Comparison of ENCODE assay signal across 1 cellular context in genomic region chr2:238426568-238427434, GRCh38.
TF ChIP-seq lines count a peak whose summit lies in the region.

TSS of gene ASB1 (plus strand) at chr2:238426927. CDS start at chr2:238427071, 144 bp downstream.

TF ChIP-seq in HepG2, 621 proteins besides CTCF, POLR2A, EP300 and RAD21 (continued from another document and continues in another):
- TF ChIP-seq DZIP1 (CRISPR knock-in tag; IDR thresholded peaks at IDR 0.05), result peak; percentile 85; the same call in 1 of the 2 replicates
- TF ChIP-seq CCAR2 (optimal IDR thresholded peaks at IDR 0.05; ENCODE audit: low read depth, low read length), result no peak
- TF ChIP-seq TAF1 (CRISPR knock-in tag; IDR thresholded peaks at IDR 0.05), result peak; percentile 84
- peak; percentile 31; the same call in 1 of the 2 replicates for TF ChIP-seq ZNF142 (CRISPR knock-in tag; IDR thresholded peaks at IDR 0.05)
- no peak; the same call in 1 of the 2 replicates for TF ChIP-seq NFAT5 (CRISPR knock-in tag; IDR thresholded peaks at IDR 0.05)
- no peak for TF ChIP-seq SP1 (IDR thresholded peaks at IDR 0.05)
- TF ChIP-seq SP1 (CRISPR knock-in tag; IDR thresholded peaks at IDR 0.05), result peak; percentile 84
- no peak; the same call in 1 of the 2 replicates for TF ChIP-seq ZNF30 (CRISPR knock-in tag; IDR thresholded peaks at IDR 0.05)
- TF ChIP-seq IRF1 (CRISPR knock-in tag; IDR thresholded peaks at IDR 0.05; ENCODE audit: low read depth), result 0 out of 2 replicates have a peak, but pooled peaks have one; percentile 53
- no peak for TF ChIP-seq ADNP (CRISPR knock-in tag; IDR thresholded peaks at IDR 0.05)
- TF ChIP-seq NCOR1 (IDR thresholded peaks at IDR 0.05; ENCODE audit: borderline replicate concordance, low read length), result no peak
- TF ChIP-seq TBX3 (IDR thresholded peaks at IDR 0.05; ENCODE audit: borderline replicate concordance), result 0 out of 2 replicates have a peak, but pooled peaks have one; percentile 11
- peak; percentile 80; the same call in 1 of the 2 replicates for TF ChIP-seq MTA1 (CRISPR knock-in tag; IDR thresholded peaks at IDR 0.05; ENCODE audit: borderline replicate concordance)
- no peak for TF ChIP-seq ZNF407 (CRISPR knock-in tag; IDR thresholded peaks at IDR 0.05; ENCODE audit: not compliant biosample characterization)
- peak; percentile 21; the same call in 1 of the 2 replicates for TF ChIP-seq FOXA3 (CRISPR knock-in tag; IDR thresholded peaks at IDR 0.05)
- TF ChIP-seq MBNL3 (CRISPR knock-in tag; conservative IDR thresholded peaks at IDR 0.05), result no peak
- 0 out of 2 replicates have a peak, but pooled peaks have one; percentile 18 for TF ChIP-seq HOXA9 (CRISPR knock-in tag; IDR thresholded peaks at IDR 0.05; ENCODE audit: borderline replicate concordance)
- TF ChIP-seq ZNF775 (CRISPR knock-in tag; IDR thresholded peaks at IDR 0.05; ENCODE audit: borderline replicate concordance), result no peak
- no peak for TF ChIP-seq ZBTB10 (CRISPR knock-in tag; IDR thresholded peaks at IDR 0.05; ENCODE audit: borderline replicate concordance)
- TF ChIP-seq CEBPB (IDR thresholded peaks at IDR 0.05; ENCODE audit: borderline replicate concordance, low read depth, low read length), result no peak
- TF ChIP-seq FOXK1 (CRISPR knock-in tag; IDR thresholded peaks at IDR 0.05; ENCODE audit: borderline replicate concordance, low read depth), result peak; percentile 55; the same call in 1 of the 2 replicates
- TF ChIP-seq HOXA3 (CRISPR knock-in tag; IDR thresholded peaks at IDR 0.05), result peak; percentile 94
- TF ChIP-seq ZNF331 (CRISPR knock-in tag; IDR thresholded peaks at IDR 0.05), result peak; percentile 55; the same call in 1 of the 2 replicates
